Comparison of ENCODE assay signal across 33 cellular contexts in genomic region chr2:123051136-123051535, GRCh38.
"Had no signal": no experiment of that assay in that cellular context is flagged by ENCODE, and none has a peak within 500 bp of the region (broad histone marks: within the 10 kb centered on the region; RNA-seq: fewer than 3 reads in every experiment).

No MANE protein-coding gene starts in this region.

- ATAC-seq: activated CD8-positive, alpha-beta memory T cell treated with anti-CD3 and anti-CD28 coated beads, Interleukin-2, amount 10 ng/mL, durations not matched to agents 7 days and 5 days; activated T-cell treated with anti-CD3 and anti-CD28 coated beads, Interleukin-2, amount 50 U/mL, for 72 hours; activated T-helper 17 cell treated with anti-CD3 and anti-CD28 coated beads, Interleukin-2, amount 50 U/mL, for 72 hours had no signal

- DNase-seq: activated B cell treated with CpG ODN at 0.5 μM for 24 hours; activated CD4-positive, alpha-beta memory T cell treated with anti-CD3 and anti-CD28 coated beads for 36 hours; activated CD4-positive, alpha-beta T cell treated with anti-CD3 and anti-CD28 coated beads for 4 hours; activated CD4-positive, alpha-beta T cell treated with anti-CD3 and anti-CD28 coated beads, Interleukin-2, amount 50 U/mL, for 1 hour; activated CD4-positive, CD25-positive, alpha-beta regulatory T cell treated with anti-CD3 and anti-CD28 coated beads, Interleukin-2, amount 50 U/mL, for 72 hours; activated CD8-positive, alpha-beta memory T cell treated with anti-CD3 and anti-CD28 coated beads for 24 hours; activated CD8-positive, alpha-beta memory T cell treated with anti-CD3 and anti-CD28 coated beads, Interleukin-2, amount 10 ng/mL, durations not matched to agents 7 days and 5 days; activated CD8-positive, alpha-beta memory T cell treated with anti-CD3 and anti-CD28 coated beads, Interleukin-2, amount 50 U/mL, for 48 hours; activated effector memory CD4-positive, alpha-beta T cell treated with anti-CD3 and anti-CD28 coated beads, Interleukin-2, amount 50 U/mL, for 16 hours; activated naive CD4-positive, alpha-beta T cell; activated naive CD4-positive, alpha-beta T cell treated with anti-CD3 and anti-CD28 coated beads, Interleukin-2, amount 50 U/mL, for 16 hours; activated naive CD8-positive, alpha-beta T cell treated with anti-CD3 and anti-CD28 coated beads for 36 hours; activated T-cell treated with anti-CD3 and anti-CD28 coated beads, Interleukin-2, amount 50 U/mL, for 72 hours; amniotic stem cell; aorta; Karpas-422; KBM-7; MM.1S; MV-4-11; NCI-H1092; NCI-H1436 treated with DMSO at 0.1 percent for 48 hours; NCI-H1694 treated with DMSO at 0.1 percent for 48 hours; NCI-H2029; NCI-H345; NCI-H526; NCI-H748 treated with DMSO at 0.1 percent for 48 hours; OCI-M1; Right ventricle myocardium superior; SW 1271; T-helper 1 cell had no signal

- H3K4me3 Mint-ChIP-seq: activated B cell treated with CpG ODN at 0.5 μM for 24 hours; activated CD4-positive, alpha-beta memory T cell treated with anti-CD3 and anti-CD28 coated beads for 36 hours; activated CD8-positive, alpha-beta memory T cell treated with anti-CD3 and anti-CD28 coated beads, Interleukin-2, amount 10 ng/mL, durations not matched to agents 7 days and 5 days; activated naive CD8-positive, alpha-beta T cell treated with anti-CD3 and anti-CD28 coated beads for 36 hours; activated T-cell treated with anti-CD3 and anti-CD28 coated beads, Interleukin-2, amount 50 U/mL, for 72 hours; activated T-helper 17 cell treated with anti-CD3 and anti-CD28 coated beads, Interleukin-2, amount 50 U/mL, for 72 hours; T-helper 2 cell treated with Interferon-gamma antibody and Interleukin-4, amounts not matched to agents 5 μg/mL and 100 μg/mL, for 36 hours had no signal

- H3K27me3 Mint-ChIP-seq: activated B cell treated with CpG ODN at 0.5 μM for 24 hours; activated CD4-positive, alpha-beta memory T cell treated with anti-CD3 and anti-CD28 coated beads for 36 hours; activated CD8-positive, alpha-beta memory T cell treated with anti-CD3 and anti-CD28 coated beads, Interleukin-2, amount 10 ng/mL, durations not matched to agents 7 days and 5 days; activated naive CD8-positive, alpha-beta T cell treated with anti-CD3 and anti-CD28 coated beads for 36 hours; activated T-helper 17 cell treated with anti-CD3 and anti-CD28 coated beads, Interleukin-2, amount 50 U/mL, for 72 hours had no signal

- H3K27ac Mint-ChIP-seq: activated B cell treated with CpG ODN at 0.5 μM for 24 hours; activated CD4-positive, alpha-beta memory T cell treated with anti-CD3 and anti-CD28 coated beads for 36 hours; activated CD8-positive, alpha-beta memory T cell treated with anti-CD3 and anti-CD28 coated beads, Interleukin-2, amount 10 ng/mL, durations not matched to agents 7 days and 5 days; activated naive CD8-positive, alpha-beta T cell treated with anti-CD3 and anti-CD28 coated beads for 36 hours; activated T-cell treated with anti-CD3 and anti-CD28 coated beads, Interleukin-2, amount 50 U/mL, for 72 hours; activated T-helper 17 cell treated with anti-CD3 and anti-CD28 coated beads, Interleukin-2, amount 50 U/mL, for 72 hours; T-helper 2 cell treated with Interferon-gamma antibody and Interleukin-4, amounts not matched to agents 5 μg/mL and 100 μg/mL, for 36 hours had no signal

- H3K27ac ChIP-seq: cardiac muscle cell had no signal

- H3K4me1 Mint-ChIP-seq: activated B cell treated with CpG ODN at 0.5 μM for 24 hours; activated CD8-positive, alpha-beta memory T cell treated with anti-CD3 and anti-CD28 coated beads, Interleukin-2, amount 10 ng/mL, durations not matched to agents 7 days and 5 days; activated naive CD8-positive, alpha-beta T cell treated with anti-CD3 and anti-CD28 coated beads for 36 hours; activated T-helper 17 cell treated with anti-CD3 and anti-CD28 coated beads, Interleukin-2, amount 50 U/mL, for 72 hours had no signal

- H3K36me3 Mint-ChIP-seq: activated CD4-positive, alpha-beta memory T cell treated with anti-CD3 and anti-CD28 coated beads for 36 hours; activated CD8-positive, alpha-beta memory T cell treated with anti-CD3 and anti-CD28 coated beads, Interleukin-2, amount 10 ng/mL, durations not matched to agents 7 days and 5 days had no signal

- H3K27me3 ChIP-seq: cardiac muscle cell had no signal

- H3K36me3 ChIP-seq: cardiac muscle cell had no signal

- H3K4me3 ChIP-seq: cardiac muscle cell had no signal
